In the genomic region with DNA sequence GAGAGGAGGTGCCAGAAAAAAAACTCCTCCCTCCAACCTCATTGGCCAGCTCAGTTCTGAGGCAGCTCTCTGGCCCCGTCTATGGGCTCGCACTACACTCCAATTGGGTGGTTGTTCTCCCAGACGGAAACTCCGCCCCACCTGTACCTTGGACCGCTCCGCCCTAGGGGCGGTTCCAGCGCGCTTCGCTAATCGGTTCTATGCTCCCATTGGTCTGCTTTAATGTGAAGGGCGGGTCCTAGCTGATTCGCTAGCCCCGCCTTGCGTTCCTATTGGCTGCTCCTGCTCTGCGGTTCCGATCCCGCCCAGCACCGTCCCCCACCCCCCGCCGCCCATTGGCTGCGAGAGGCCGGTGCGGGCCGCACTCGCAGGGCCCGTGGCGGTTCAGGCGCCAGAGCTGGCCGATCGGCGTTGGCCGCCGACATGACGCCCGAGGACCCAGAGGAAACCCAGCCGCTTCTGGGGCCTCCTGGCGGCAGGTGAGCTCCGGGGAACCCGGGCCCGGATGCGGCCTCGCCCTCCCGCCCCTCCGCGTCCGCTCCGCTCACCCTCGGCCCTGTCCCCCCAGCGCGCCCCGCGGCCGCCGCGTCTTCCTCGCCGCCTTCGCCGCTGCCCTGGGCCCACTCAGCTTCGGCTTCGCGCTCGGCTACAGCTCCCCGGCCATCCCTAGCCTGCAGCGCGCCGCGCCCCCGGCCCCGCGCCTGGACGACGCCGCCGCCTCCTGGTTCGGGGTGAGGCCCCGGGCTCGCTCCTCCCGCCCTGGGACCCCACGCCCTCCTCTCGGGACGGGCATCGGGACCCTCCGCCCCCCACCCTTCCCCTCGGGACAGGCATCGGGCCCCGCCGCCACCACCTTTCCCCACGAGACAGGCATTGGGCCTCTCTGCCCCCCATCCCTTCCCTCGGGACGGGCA, we compare ENCODE assay signal across 8 cellular contexts. TPM values are rescaled to one million over a fixed set of nuclear protein-coding genes. Genes with fewer than 3 reads are reported as not detected.
DNase-seq lines count a peak whose midpoint lies in the region; ATAC-seq, FAIRE-seq and TF ChIP-seq lines count a peak whose summit lies in the region.

A gene with protein sequence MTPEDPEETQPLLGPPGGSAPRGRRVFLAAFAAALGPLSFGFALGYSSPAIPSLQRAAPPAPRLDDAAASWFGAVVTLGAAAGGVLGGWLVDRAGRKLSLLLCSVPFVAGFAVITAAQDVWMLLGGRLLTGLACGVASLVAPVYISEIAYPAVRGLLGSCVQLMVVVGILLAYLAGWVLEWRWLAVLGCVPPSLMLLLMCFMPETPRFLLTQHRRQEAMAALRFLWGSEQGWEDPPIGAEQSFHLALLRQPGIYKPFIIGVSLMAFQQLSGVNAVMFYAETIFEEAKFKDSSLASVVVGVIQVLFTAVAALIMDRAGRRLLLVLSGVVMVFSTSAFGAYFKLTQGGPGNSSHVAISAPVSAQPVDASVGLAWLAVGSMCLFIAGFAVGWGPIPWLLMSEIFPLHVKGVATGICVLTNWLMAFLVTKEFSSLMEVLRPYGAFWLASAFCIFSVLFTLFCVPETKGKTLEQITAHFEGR (plus strand): TSS at position 362 of the 914 bp plus-strand sequence. CDS start 62 bp downstream, at position 424.

- POLR2A ChIA-PET in A673 (lab: Charles Lee; ENCODE audit: low non-redundant PET) = interaction anchor here (0.5 to 0.6 kb wide), 2 partner anchors 28 to 683 kb away, joined by 3 to 6 read pairs; no protein-coding TSS in a partner anchor

- FAIRE-seq in islet of Langerhans (lab: Jason Lieb, UNC) = peak; percentile 97

- H3K4me3 ChIP-seq in A673 (ENCODE audit: low read depth, low read length, poor library complexity, severe bottlenecking) = peak within 1 kb of the TSS; percentile 82

- peak within 1 kb of the TSS; percentile 55 for H3K27ac ChIP-seq in A673 (ENCODE audit: low read depth, low read length, poor library complexity, severe bottlenecking)

- H3K4me1 ChIP-seq in A673 (ENCODE audit: insufficient read depth, low read length, poor library complexity, severe bottlenecking) = peaks cover 5% of the 10 kb centered on the region

- ATAC-seq in GM18870 (IDR thresholded peaks at IDR 0.05; ENCODE audit: unreplicated experiment) = peak; percentile 97
- ATAC-seq in HG03108 (IDR thresholded peaks at IDR 0.05; ENCODE audit: unreplicated experiment) = peak; percentile 91

- no peaks in the 10 kb centered on the region for H3K36me3 ChIP-seq in A673 (ENCODE audit: insufficient read depth, low read length, poor library complexity, severe bottlenecking)

- intact Hi-C loops in A673 (cut with micrococcal nuclease; ENCODE audit: unreplicated experiment) = loop anchor here (5.0 kb wide), 1 partner anchor 185 kb away; no protein-coding TSS in a partner anchor

- no peak for TF ChIP-seq CTCF in A673 (conservative IDR thresholded peaks at IDR 0.05; ENCODE audit: low read depth, low read length)

- BruUV-seq in A673 (replicated peaks; lab: Mats Ljungman, UMichigan) = no TSS peak

- CTCF ChIA-PET in A673 (lab: Charles Lee) = interaction anchor here (0.7 to 1.4 kb wide), 3 partner anchors 42 to 173 kb away, joined by 4 to 6 read pairs (median 4); no protein-coding TSS in a partner anchor

- no peaks in the 10 kb centered on the region for H3K27me3 ChIP-seq in A673 (replicated peaks; ENCODE audit: insufficient read depth, low read depth, low read length, poor library complexity)

- peak; percentile 99 for DNase-seq in A673 (ENCODE audit: low spot score)
- peak; percentile 99 for DNase-seq in NCI-H226
- DNase-seq in activated CD4-positive, CD25-positive, alpha-beta regulatory T cell treated with anti-CD3 and anti-CD28 coated beads, Interleukin-2, amount 50 U/mL, for 72 hours = peak; percentile 90
- peak; percentile 99 for DNase-seq in cerebellar nuclear complex (lab: John Stamatoyannopoulos, UW)
- DNase-seq in stimulated activated CD4-positive, alpha-beta T cell treated with anti-CD3 and anti-CD28 coated beads, Interleukin-12 subunit alpha, Interleukin-12 subunit beta, amount 100 ng/mL, for 24 hours (ENCODE audit: low read depth in 2 of 2) = peak; percentile 69 to 78

- H3K9me3 ChIP-seq in A673 (ENCODE audit: low read depth, low read length, poor library complexity, severe bottlenecking) = no peaks in the 10 kb centered on the region

RNA-seq across cellular contexts. Expression of the gene that starts here (rescaled TPM):
- 12.7 and 17.1 TPM in 2 replicates for total RNA-seq in A673 (2021)

Comparison
In these comparisons a context has a peak if more than half of its experiments do, and no peak if none do; other contexts are left out.
1. Peak in every context shown above with its lines: DNase-seq, ATAC-seq, H3K4me3 ChIP-seq and H3K27ac ChIP-seq.